Comparison of ENCODE assay signal across 9 cellular contexts in the genomic region with DNA sequence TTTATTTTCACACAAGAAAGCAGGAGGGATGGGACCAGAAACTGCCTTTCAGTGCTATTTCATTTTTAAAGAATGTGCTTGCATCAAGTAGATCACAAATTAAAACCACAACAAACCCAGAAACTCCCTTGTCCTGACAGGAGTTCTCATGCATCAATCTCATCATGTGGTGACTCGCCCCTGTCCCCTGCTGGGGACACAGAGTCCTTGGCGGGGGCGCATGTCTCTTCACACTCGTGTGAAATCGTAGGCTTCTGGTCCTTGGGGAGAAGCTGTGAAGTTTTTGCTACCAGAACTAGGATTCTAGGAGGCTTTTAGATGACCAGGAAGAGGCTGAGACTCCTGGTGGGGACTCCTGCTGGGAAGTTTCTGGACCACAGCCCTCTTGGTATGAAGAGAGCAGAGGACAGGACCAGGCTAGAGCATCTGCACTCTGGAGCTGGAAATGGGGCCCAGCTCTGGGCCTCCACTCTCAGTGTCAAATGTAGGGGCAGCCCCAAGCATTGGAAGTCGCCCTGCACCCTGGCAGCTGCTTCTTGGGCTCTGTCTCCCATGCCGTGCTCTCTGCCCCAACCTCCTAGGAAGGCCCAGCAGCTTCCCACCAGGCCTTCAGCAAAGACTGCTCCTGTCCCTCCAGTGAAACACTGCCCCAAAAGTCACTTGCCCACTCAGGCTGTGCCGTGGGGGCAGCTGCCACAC.
DNase-seq lines count a peak whose midpoint lies in the region; ATAC-seq and TF ChIP-seq lines count a peak whose summit lies in the region.
"Had no signal": no experiment of that assay in that cellular context is flagged by ENCODE, and none has a peak within 500 bp of the region (broad histone marks: within the 10 kb centered on the region; RNA-seq: fewer than 3 reads in every experiment).

No MANE protein-coding gene starts in this region.

- peak; percentile 24 for DNase-seq in GM12865 (ENCODE audit: low read depth)
- DNase-seq in cardiac fibroblast (ENCODE audit: low read depth in 2 of 2): peak in 1 of 2 donors; percentile 29
- peak; percentile 43 for DNase-seq in skeletal muscle cell (ENCODE audit: low read depth)
- no peak for DNase-seq in COLO829 (ENCODE audit: low spot score)
- DNase-seq: T-helper 17 cell had no signal

- H3K4me3 ChIP-seq in GM12865 (ENCODE audit: low read depth, low read length) (no peak overlapping the region), cardiac fibroblast (replicated peaks in 1 of 2; ENCODE audit: low read depth in 2 of 2, low read length in 2 of 2) (no peak overlapping the region), skeletal muscle cell (ENCODE audit: low read depth, low read length) (no peak overlapping the region)

- ATAC-seq in HG02642 (IDR thresholded peaks at IDR 0.05; ENCODE audit: poor library complexity, unreplicated experiment) (peak; percentile 43), GM21381 (IDR thresholded peaks at IDR 0.05; ENCODE audit: unreplicated experiment) (no peak), HG03442 (IDR thresholded peaks at IDR 0.05; ENCODE audit: unreplicated experiment) (no peak)
- ATAC-seq: left colon, T-helper 17 cell had no signal

- TF ChIP-seq CTCF in GM12865 (IDR thresholded peaks at IDR 0.05; ENCODE audit: insufficient read depth, low read depth, low read length, missing control alignments) (peak; percentile 44), cardiac fibroblast (IDR thresholded peaks at IDR 0.05; ENCODE audit: low read depth, low read length) (peak; percentile 27)
